ENCODE assay signal across 8 cellular contexts in genomic region chr10:12605580-12606405, GRCh38.
DNase-seq lines count a peak whose midpoint lies in the region; ATAC-seq and FAIRE-seq lines count a peak whose summit lies in the region.

No MANE protein-coding gene starts in this region.

- DNase-seq in SKM-1 treated with dmso at 0.1 percent for 144 hours (lab: John Stamatoyannopoulos, UW; ENCODE audit: unreplicated experiment): peak; percentile 2
- no peak for DNase-seq in SKM-1 (lab: John Stamatoyannopoulos, UW; ENCODE audit: unreplicated experiment)
- DNase-seq in NCI-H748 treated with DMSO at 0.1 percent for 48 hours (lab: John Stamatoyannopoulos, UW): peak; percentile 60
- DNase-seq in activated T-helper 1 cell treated with anti-CD3 and anti-CD28 coated beads, Interleukin-2, amount 50 U/mL, for 16 hours (ENCODE audit: low read depth in 1 of 2, low spot score in 1 of 2): peak; percentile 8 to 15
- DNase-seq in frontal cortex (ENCODE audit: low spot score in 2 of 2): peak; percentile 15 to 58
- DNase-seq in renal cortical epithelial cell (ENCODE audit: low read depth): peak; percentile 77
- DNase-seq in foreskin melanocyte: no peak

- ATAC-seq in HG03064 (IDR thresholded peaks at IDR 0.05; ENCODE audit: low read depth, unreplicated experiment): peak; percentile 78

- no peak for FAIRE-seq in frontal cortex (lab: Jason Lieb, UNC)

Comparison
In these comparisons a context has a peak if more than half of its experiments do, and no peak if none do; other contexts are left out.
1. DNase-seq: peak in SKM-1 treated with dmso at 0.1 percent for 144 hours (single experiment), NCI-H748 treated with DMSO at 0.1 percent for 48 hours (single experiment), activated T-helper 1 cell treated with anti-CD3 and anti-CD28 coated beads, Interleukin-2, amount 50 U/mL, for 16 hours (2 of 2), frontal cortex (2 of 2) and renal cortical epithelial cell (single experiment); none in SKM-1 (single experiment) and foreskin melanocyte (single experiment).